ENCODE assay signal across 20 cellular contexts in genomic region chr14:39576726-39577125, GRCh38.
"Had no signal": no experiment of that assay in that cellular context is flagged by ENCODE, and none has a peak within 500 bp of the region (broad histone marks: within the 10 kb centered on the region; RNA-seq: fewer than 3 reads in every experiment).

No MANE protein-coding gene starts in this region.

- H3K36me3 ChIP-seq: esophagus muscularis mucosa, lower lobe of right lung, tibial nerve, uterus had no signal

- H3K4me2 ChIP-seq: hepatocyte had no signal

- FAIRE-seq: islet of Langerhans, TTC549 had no signal

- H3K27ac ChIP-seq: esophagus muscularis mucosa, hepatocyte, lower lobe of right lung, tibial nerve, uterus had no signal

- DNase-seq: activated CD4-positive, alpha-beta T cell treated with anti-CD3 and anti-CD28 coated beads for 36 hours; activated CD4-positive, alpha-beta T cell treated with anti-CD3 and anti-CD28 coated beads, Interleukin-2, amount 50 U/mL, for 48 hours; activated naive CD8-positive, alpha-beta T cell treated with anti-CD3 and anti-CD28 coated beads, Interleukin-2, amount 10 ng/mL, durations not matched to agents 7 days and 5 days; activated T-cell treated with anti-CD3 and anti-CD28 coated beads for 4 hours; amygdala; effector CD8-positive, alpha-beta T cell; left colon; lower lobe of right lung; nucleus accumbens; retina; stimulated activated CD4-positive, alpha-beta T cell treated with anti-CD3 and anti-CD28 coated beads, Interleukin-12 subunit alpha, Interleukin-12 subunit beta, amount 100 ng/mL, for 4 hours; stimulated activated CD4-positive, alpha-beta T cell treated with anti-CD3 and anti-CD28 coated beads, Interleukin-1b, Interleukin-23, amount 100 ng/mL, for 48 hours; stimulated activated CD8-positive, alpha-beta memory T cell treated with anti-CD3 and anti-CD28 coated beads, Interleukin-4, amount 100 ng/mL, for 48 hours; stimulated activated naive CD4-positive, alpha-beta T cell; uterus had no signal

- H3K4me3 ChIP-seq: esophagus muscularis mucosa, hepatocyte, lower lobe of right lung, tibial nerve, uterus had no signal

- H3K9me3 ChIP-seq: uterus had no signal

- H3K27me3 ChIP-seq: esophagus muscularis mucosa, hepatocyte, tibial nerve, uterus had no signal

- H3K4me1 ChIP-seq: esophagus muscularis mucosa, lower lobe of right lung, tibial nerve, uterus had no signal

- H2AFZ ChIP-seq: hepatocyte had no signal
